ENCODE assay signal across 1 cellular context in the genomic region with DNA sequence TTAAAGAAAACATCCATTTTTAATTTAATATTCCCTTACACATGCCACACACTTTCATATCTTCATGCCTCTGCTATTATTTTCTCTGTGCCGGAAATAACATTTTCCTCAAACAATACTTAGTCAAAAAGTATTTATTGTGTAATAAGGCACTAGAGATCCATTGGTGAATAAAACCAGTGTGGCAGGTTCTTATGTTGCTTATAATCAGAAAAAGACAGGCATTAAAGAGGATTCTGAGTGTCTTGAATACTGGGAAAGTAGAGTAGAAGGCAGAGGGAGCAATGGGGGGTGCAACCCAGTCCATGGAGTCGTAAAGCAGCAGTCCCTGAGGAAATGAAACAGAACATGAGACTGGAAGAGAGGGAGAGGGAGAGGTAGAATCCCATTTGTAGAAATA.
TF ChIP-seq lines count a peak whose summit lies in the region.

No MANE protein-coding gene starts in this region.

TF ChIP-seq in HCT116, 20 proteins besides CTCF, POLR2A, EP300 and RAD21:
- TF ChIP-seq ELF1 (IDR thresholded peaks at IDR 0.05; ENCODE audit: borderline replicate concordance, low read depth) (no peak), SP1 (IDR thresholded peaks at IDR 0.05; ENCODE audit: low read depth) (no peak), JUND (IDR thresholded peaks at IDR 0.05) (no peak), YY1 (IDR thresholded peaks at IDR 0.05; ENCODE audit: extremely low read depth, insufficient replicate concordance, low read depth, low read length) (no peak), EZH2phosphoT487 (IDR thresholded peaks at IDR 0.05; ENCODE audit: borderline replicate concordance) (no peak), CEBPB (IDR thresholded peaks at IDR 0.05; ENCODE audit: low read depth) (no peak), ZBTB33 (IDR thresholded peaks at IDR 0.05; ENCODE audit: extremely low read depth, insufficient replicate concordance, low read length) (no peak), ZNF274 (IDR thresholded peaks at IDR 0.05; ENCODE audit: low read depth, low read length) (no peak), CBX3 (IDR thresholded peaks at IDR 0.05; ENCODE audit: low read depth) (no peak), TCF7L2 (IDR thresholded peaks at IDR 0.05; ENCODE audit: borderline replicate concordance, extremely low read depth, insufficient read depth, insufficient read length) (no peak), POLR2AphosphoS5 (IDR thresholded peaks at IDR 0.05; ENCODE audit: low read depth, low read length) (no peak), ATF3 (IDR thresholded peaks at IDR 0.05) (no peak), EZH2 (IDR thresholded peaks at IDR 0.05) (no peak), REST (IDR thresholded peaks at IDR 0.05; ENCODE audit: low read depth) (no peak), FOSL1 (IDR thresholded peaks at IDR 0.05; ENCODE audit: low read depth) (no peak), SIN3A (IDR thresholded peaks at IDR 0.05; ENCODE audit: low read depth) (no peak), SRF (IDR thresholded peaks at IDR 0.05; ENCODE audit: low read depth) (no peak), ZFX (IDR thresholded peaks at IDR 0.05) (no peak), EGR1 (IDR thresholded peaks at IDR 0.05; ENCODE audit: low read depth) (no peak)
- TF ChIP-seq, protein P1, sequence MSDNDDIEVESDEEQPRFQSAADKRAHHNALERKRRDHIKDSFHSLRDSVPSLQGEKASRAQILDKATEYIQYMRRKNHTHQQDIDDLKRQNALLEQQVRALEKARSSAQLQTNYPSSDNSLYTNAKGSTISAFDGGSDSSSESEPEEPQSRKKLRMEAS (IDR thresholded peaks at IDR 0.05), result no peak
